ENCODE assay signal across 1 cellular context in the genomic region with DNA sequence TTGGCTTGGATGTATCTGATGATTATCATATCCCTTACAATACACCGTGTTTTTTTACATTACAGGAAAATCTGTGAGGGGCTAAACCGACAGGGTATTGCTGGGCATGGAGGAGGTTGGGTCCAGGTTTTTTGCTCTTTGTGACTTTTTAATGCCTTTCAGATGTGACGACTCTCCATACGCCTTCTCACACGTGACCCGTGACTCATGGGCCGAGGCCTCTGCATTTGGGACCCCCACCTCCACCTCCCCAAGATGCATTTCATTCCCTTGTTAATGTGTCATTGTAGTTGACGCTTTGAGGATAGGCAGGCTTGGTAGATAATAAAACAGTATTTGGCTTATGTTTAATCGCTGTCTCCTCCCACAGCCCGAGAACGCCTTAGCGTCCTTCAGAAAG.
TF ChIP-seq lines count a peak whose summit lies in the region.

No MANE protein-coding gene starts in this region.

TF ChIP-seq in WTC11, 78 proteins besides CTCF, POLR2A, EP300 and RAD21 (continued from another document):
- TF ChIP-seq, protein P1, sequence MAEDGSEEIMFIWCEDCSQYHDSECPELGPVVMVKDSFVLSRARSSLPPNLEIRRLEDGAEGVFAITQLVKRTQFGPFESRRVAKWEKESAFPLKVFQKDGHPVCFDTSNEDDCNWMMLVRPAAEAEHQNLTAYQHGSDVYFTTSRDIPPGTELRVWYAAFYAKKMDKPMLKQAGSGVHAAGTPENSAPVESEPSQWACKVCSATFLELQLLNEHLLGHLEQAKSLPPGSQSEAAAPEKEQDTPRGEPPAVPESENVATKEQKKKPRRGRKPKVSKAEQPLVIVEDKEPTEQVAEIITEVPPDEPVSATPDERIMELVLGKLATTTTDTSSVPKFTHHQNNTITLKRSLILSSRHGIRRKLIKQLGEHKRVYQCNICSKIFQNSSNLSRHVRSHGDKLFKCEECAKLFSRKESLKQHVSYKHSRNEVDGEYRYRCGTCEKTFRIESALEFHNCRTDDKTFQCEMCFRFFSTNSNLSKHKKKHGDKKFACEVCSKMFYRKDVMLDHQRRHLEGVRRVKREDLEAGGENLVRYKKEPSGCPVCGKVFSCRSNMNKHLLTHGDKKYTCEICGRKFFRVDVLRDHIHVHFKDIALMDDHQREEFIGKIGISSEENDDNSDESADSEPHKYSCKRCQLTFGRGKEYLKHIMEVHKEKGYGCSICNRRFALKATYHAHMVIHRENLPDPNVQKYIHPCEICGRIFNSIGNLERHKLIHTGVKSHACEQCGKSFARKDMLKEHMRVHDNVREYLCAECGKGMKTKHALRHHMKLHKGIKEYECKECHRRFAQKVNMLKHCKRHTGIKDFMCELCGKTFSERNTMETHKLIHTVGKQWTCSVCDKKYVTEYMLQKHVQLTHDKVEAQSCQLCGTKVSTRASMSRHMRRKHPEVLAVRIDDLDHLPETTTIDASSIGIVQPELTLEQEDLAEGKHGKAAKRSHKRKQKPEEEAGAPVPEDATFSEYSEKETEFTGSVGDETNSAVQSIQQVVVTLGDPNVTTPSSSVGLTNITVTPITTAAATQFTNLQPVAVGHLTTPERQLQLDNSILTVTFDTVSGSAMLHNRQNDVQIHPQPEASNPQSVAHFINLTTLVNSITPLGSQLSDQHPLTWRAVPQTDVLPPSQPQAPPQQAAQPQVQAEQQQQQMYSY (CRISPR knock-in tag; IDR thresholded peaks at IDR 0.05) = no peak
- no peak for TF ChIP-seq ZNF219 (CRISPR knock-in tag; IDR thresholded peaks at IDR 0.05; ENCODE audit: borderline replicate concordance)
- TF ChIP-seq ZNF396 (CRISPR knock-in tag; IDR thresholded peaks at IDR 0.05; ENCODE audit: borderline replicate concordance) = no peak
- no peak for TF ChIP-seq ZNF671 (CRISPR knock-in tag; IDR thresholded peaks at IDR 0.05)
